In genomic region chr11:72751293-72752087, GRCh38 we compare ENCODE assay signal across 1 cellular context.
A peak's percentile ranks its signal among the peaks of the same experiment; 100 is the strongest.
TF ChIP-seq lines count a peak whose summit lies in the region.

No MANE protein-coding gene starts in this region.

TF ChIP-seq in K562, 482 proteins besides CTCF, POLR2A, EP300 and RAD21 (continued from another document and continues in another):
- no peak for TF ChIP-seq ZNF511 (CRISPR knock-in tag; IDR thresholded peaks at IDR 0.05)
- TF ChIP-seq DMBX1 (CRISPR knock-in tag; IDR thresholded peaks at IDR 0.05; ENCODE audit: borderline replicate concordance), result no peak
- peak; percentile 22 for TF ChIP-seq SAP30 (IDR thresholded peaks at IDR 0.05; ENCODE audit: borderline replicate concordance, insufficient read depth, low read depth, low read length, poor library complexity, severe bottlenecking)
- TF ChIP-seq PTBP1 (IDR thresholded peaks at IDR 0.05; ENCODE audit: low read depth, low read length), result no peak
- no peak for TF ChIP-seq RBM22 (IDR thresholded peaks at IDR 0.05; ENCODE audit: low read depth, low read length, poor library complexity, severe bottlenecking)
- TF ChIP-seq MYNN (IDR thresholded peaks at IDR 0.05), result no peak
- no peak for TF ChIP-seq MYNN (CRISPR knock-in tag; IDR thresholded peaks at IDR 0.05)
- TF ChIP-seq RBFOX2 (IDR thresholded peaks at IDR 0.05; ENCODE audit: low read depth, low read length), result no peak
- TF ChIP-seq ZNF398 (CRISPR knock-in tag; IDR thresholded peaks at IDR 0.05), result no peak
- no peak for TF ChIP-seq BACH1 (tag; IDR thresholded peaks at IDR 0.05)
- no peak for TF ChIP-seq KLF1 (tag; IDR thresholded peaks at IDR 0.05)
- TF ChIP-seq ZNF79 (CRISPR knock-in tag; IDR thresholded peaks at IDR 0.05; ENCODE audit: low read depth), result no peak
- no peak for TF ChIP-seq LARP7 (IDR thresholded peaks at IDR 0.05)
- 0 out of 2 replicates have a peak, but pooled peaks have one; percentile 50 for TF ChIP-seq GABPA (tag; conservative IDR thresholded peaks at IDR 0.05; ENCODE audit: low read depth)
- TF ChIP-seq CHD1 (IDR thresholded peaks at IDR 0.05; ENCODE audit: low read length), result no peak
- no peak for TF ChIP-seq TEAD1 (CRISPR knock-in tag; IDR thresholded peaks at IDR 0.05)
- TF ChIP-seq, protein P1, sequence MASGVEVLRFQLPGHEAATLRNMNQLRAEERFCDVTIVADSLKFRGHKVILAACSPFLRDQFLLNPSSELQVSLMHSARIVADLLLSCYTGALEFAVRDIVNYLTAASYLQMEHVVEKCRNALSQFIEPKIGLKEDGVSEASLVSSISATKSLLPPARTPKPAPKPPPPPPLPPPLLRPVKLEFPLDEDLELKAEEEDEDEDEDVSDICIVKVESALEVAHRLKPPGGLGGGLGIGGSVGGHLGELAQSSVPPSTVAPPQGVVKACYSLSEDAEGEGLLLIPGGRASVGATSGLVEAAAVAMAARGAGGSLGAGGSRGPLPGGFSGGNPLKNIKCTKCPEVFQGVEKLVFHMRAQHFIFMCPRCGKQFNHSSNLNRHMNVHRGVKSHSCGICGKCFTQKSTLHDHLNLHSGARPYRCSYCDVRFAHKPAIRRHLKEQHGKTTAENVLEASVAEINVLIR (CRISPR knock-in tag; IDR thresholded peaks at IDR 0.05), result no peak
- no peak for TF ChIP-seq EHMT2 (IDR thresholded peaks at IDR 0.05)
- no peak for TF ChIP-seq PHTF2 (CRISPR knock-in tag; IDR thresholded peaks at IDR 0.05)
- TF ChIP-seq ZNF699 (CRISPR knock-in tag; IDR thresholded peaks at IDR 0.05; ENCODE audit: insufficient replicate concordance), result no peak
- no peak for TF ChIP-seq CREBBP (IDR thresholded peaks at IDR 0.05; ENCODE audit: low read depth, low read length)
- no peak for TF ChIP-seq ARID3B (CRISPR knock-in tag; IDR thresholded peaks at IDR 0.05; ENCODE audit: borderline replicate concordance)
- no peak for TF ChIP-seq ZKSCAN8 (CRISPR knock-in tag; IDR thresholded peaks at IDR 0.05)
- TF ChIP-seq CREM (IDR thresholded peaks at IDR 0.05; ENCODE audit: low read depth), result no peak
- no peak for TF ChIP-seq L3MBTL2 (IDR thresholded peaks at IDR 0.05)
- no peak for TF ChIP-seq ZBED1 (IDR thresholded peaks at IDR 0.05)
- no peak for TF ChIP-seq NKRF (IDR thresholded peaks at IDR 0.05; ENCODE audit: borderline replicate concordance)
- no peak for TF ChIP-seq SPI1 (IDR thresholded peaks at IDR 0.05; ENCODE audit: borderline replicate concordance, low read depth, low read length)
- TF ChIP-seq LCOR (CRISPR knock-in tag; IDR thresholded peaks at IDR 0.05), result no peak
- no peak for TF ChIP-seq ZNF444 (CRISPR knock-in tag; IDR thresholded peaks at IDR 0.05)
- no peak for TF ChIP-seq KDM4B (IDR thresholded peaks at IDR 0.05; ENCODE audit: borderline replicate concordance in 2 of 2, low read depth in 1 of 2)
- no peak for TF ChIP-seq ZKSCAN1 (IDR thresholded peaks at IDR 0.05; ENCODE audit: low read depth, low read length)
- TF ChIP-seq, protein P2, sequence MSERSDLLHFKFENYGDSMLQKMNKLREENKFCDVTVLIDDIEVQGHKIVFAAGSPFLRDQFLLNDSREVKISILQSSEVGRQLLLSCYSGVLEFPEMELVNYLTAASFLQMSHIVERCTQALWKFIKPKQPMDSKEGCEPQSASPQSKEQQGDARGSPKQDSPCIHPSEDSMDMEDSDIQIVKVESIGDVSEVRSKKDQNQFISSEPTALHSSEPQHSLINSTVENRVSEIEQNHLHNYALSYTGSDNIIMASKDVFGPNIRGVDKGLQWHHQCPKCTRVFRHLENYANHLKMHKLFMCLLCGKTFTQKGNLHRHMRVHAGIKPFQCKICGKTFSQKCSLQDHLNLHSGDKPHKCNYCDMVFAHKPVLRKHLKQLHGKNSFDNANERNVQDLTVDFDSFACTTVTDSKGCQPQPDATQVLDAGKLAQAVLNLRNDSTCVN (CRISPR knock-in tag; IDR thresholded peaks at IDR 0.05), result no peak
- no peak for TF ChIP-seq PYGO2 (tag; IDR thresholded peaks at IDR 0.05)
- TF ChIP-seq NCOA1 (IDR thresholded peaks at IDR 0.05; ENCODE audit: low read depth), result no peak
- no peak for TF ChIP-seq BCOR (IDR thresholded peaks at IDR 0.05)
- TF ChIP-seq ZBTB7A (IDR thresholded peaks at IDR 0.05; ENCODE audit: borderline replicate concordance, control insufficient read depth, low read depth, low read length), result 0 out of 2 replicates have a peak, but pooled peaks have one; percentile 26
- no peak for TF ChIP-seq NONO (IDR thresholded peaks at IDR 0.05; ENCODE audit: low read depth in 2 of 2, low read length in 1 of 2)
- TF ChIP-seq ZNF584 (CRISPR knock-in tag; IDR thresholded peaks at IDR 0.05; ENCODE audit: low read depth), result no peak
- no peak for TF ChIP-seq RAD51 (IDR thresholded peaks at IDR 0.05; ENCODE audit: borderline replicate concordance, low read depth)
- TF ChIP-seq CHD7 (IDR thresholded peaks at IDR 0.05; ENCODE audit: low read depth, low read length), result no peak
- no peak for TF ChIP-seq CSDE1 (IDR thresholded peaks at IDR 0.05)
- 0 out of 2 replicates have a peak, but pooled peaks have one; percentile 18 for TF ChIP-seq EGR1 (conservative IDR thresholded peaks at IDR 0.05)
- 0 out of 2 replicates have a peak, but pooled peaks have one; percentile 6 for TF ChIP-seq STAG1 (CRISPR knock-in tag; IDR thresholded peaks at IDR 0.05; ENCODE audit: borderline replicate concordance)
- TF ChIP-seq, protein P3, sequence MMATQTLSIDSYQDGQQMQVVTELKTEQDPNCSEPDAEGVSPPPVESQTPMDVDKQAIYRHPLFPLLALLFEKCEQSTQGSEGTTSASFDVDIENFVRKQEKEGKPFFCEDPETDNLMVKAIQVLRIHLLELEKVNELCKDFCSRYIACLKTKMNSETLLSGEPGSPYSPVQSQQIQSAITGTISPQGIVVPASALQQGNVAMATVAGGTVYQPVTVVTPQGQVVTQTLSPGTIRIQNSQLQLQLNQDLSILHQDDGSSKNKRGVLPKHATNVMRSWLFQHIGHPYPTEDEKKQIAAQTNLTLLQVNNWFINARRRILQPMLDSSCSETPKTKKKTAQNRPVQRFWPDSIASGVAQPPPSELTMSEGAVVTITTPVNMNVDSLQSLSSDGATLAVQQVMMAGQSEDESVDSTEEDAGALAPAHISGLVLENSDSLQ (IDR thresholded peaks at IDR 0.05), result no peak
- TF ChIP-seq JUN (IDR thresholded peaks at IDR 0.05; ENCODE audit: borderline replicate concordance, low read depth, low read length), result no peak
- no peak for TF ChIP-seq JUN (CRISPR knock-in tag; IDR thresholded peaks at IDR 0.05; ENCODE audit: borderline replicate concordance)
